Comparison of ENCODE assay signal across 28 cellular contexts in genomic region chr12:79223210-79223609, GRCh38.
"Had no signal": no experiment of that assay in that cellular context is flagged by ENCODE, and none has a peak within 500 bp of the region (broad histone marks: within the 10 kb centered on the region; RNA-seq: fewer than 3 reads in every experiment).

No MANE protein-coding gene starts in this region.

- ATAC-seq: activated CD4-positive, CD25-positive, alpha-beta regulatory T cell treated with anti-CD3 and anti-CD28 coated beads, Interleukin-2, amount 50 U/mL, for 24 hours; activated CD8-positive, alpha-beta T cell treated with anti-CD3 and anti-CD28 coated beads for 36 hours; activated T-cell treated with anti-CD3 and anti-CD28 coated beads, Interleukin-2, amount 50 U/mL, for 4 hours; activated T-helper 17 cell treated with anti-CD3 and anti-CD28 coated beads, Interleukin-2, amount 50 U/mL, for 72 hours; effector memory CD8-positive, alpha-beta T cell; gastroesophageal sphincter; heart right ventricle had no signal

- H3K4me1 ChIP-seq: esophagus squamous epithelium, gastroesophageal sphincter, heart right ventricle had no signal

- H3K27ac ChIP-seq: brain microvascular endothelial cell, esophagus squamous epithelium, gastroesophageal sphincter, heart right ventricle, WERI-Rb-1 had no signal

- H3K36me3 ChIP-seq: brain microvascular endothelial cell, esophagus squamous epithelium, gastroesophageal sphincter, heart right ventricle had no signal

- H3K4me3 ChIP-seq: esophagus squamous epithelium, gastroesophageal sphincter, heart right ventricle had no signal

- H3K27me3 ChIP-seq: brain microvascular endothelial cell, esophagus squamous epithelium, gastroesophageal sphincter, heart right ventricle had no signal

- DNase-seq: activated B cell treated with CpG ODN at 0.5 μM for 24 hours; activated CD4-positive, alpha-beta T cell treated with anti-CD3 and anti-CD28 coated beads for 48 hours; activated CD4-positive, alpha-beta T cell treated with anti-CD3 and anti-CD28 coated beads, Interleukin-2, amount 50 U/mL, for 1 hour; activated CD4-positive, alpha-beta T cell treated with anti-CD3 and anti-CD28 coated beads, Interleukin-2, amount 50 U/mL, for 48 hours; activated CD8-positive, alpha-beta memory T cell treated with anti-CD3 and anti-CD28 coated beads for 24 hours; activated CD8-positive, alpha-beta T cell treated with anti-CD3 and anti-CD28 coated beads for 36 hours; activated effector memory CD4-positive, alpha-beta T cell treated with Interleukin-2 at 50 U/mL for 16 hours; activated gamma-delta T cell treated with Interleukin-2 at 50 U/mL for 16 hours; activated naive CD4-positive, alpha-beta T cell treated with anti-CD3 and anti-CD28 coated beads, Interleukin-2, amount 50 U/mL, for 16 hours; activated naive CD4-positive, alpha-beta T cell treated with Interleukin-2 at 50 U/mL for 16 hours; activated T-cell treated with anti-CD3 and anti-CD28 coated beads, Interleukin-2, amount 50 U/mL, for 4 hours; amniotic stem cell; anterior cingulate cortex; brain microvascular endothelial cell; caudate nucleus; cortex of kidney; dermis blood vessel endothelial cell; effector CD4-positive, alpha-beta T cell; effector memory CD8-positive, alpha-beta T cell; erythroblast; esophagus squamous epithelium; foreskin melanocyte; heart right ventricle; T-helper 9 cell; WERI-Rb-1 had no signal
